23 cellular contexts compared by ENCODE assay signal in the genomic region with DNA sequence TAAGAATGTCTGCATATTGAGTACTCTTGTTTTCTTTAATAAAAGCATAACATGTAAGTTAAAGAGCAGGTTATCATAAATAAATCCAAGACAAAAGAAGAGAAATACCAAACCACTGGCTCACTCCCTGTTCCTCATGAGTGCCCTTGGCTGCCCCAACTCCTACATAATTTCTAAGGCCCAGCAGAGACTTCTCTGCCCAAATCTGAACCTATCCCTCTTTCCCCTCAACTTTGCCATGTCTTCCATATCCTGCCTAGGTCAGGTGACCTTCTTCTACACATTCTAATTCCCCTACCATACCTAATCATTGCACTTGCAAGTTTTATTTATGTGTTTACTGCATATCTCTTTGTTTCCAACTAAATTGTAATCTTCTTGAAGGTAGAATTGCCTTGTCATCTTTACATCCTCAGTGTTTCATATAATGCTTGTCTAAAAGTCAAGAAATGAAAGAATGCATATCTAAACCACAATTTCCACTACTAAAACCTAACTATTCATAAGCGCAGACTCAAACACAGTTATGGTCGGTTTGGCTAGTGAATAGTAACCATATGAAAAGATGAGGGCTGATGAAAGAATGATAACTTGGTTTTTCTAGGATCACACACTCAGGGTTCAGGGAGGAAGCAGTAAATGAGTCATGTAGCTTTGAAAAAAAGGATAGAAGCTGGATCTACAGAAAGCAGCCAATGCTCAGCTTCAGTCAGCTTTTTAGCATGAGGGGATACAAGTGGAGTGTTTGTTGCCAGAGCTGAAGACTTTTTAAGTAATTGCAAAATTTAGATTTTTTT. TPM values are rescaled to one million over a fixed set of nuclear protein-coding genes. Genes with fewer than 3 reads are reported as not detected.
DNase-seq lines count a peak whose midpoint lies in the region; ATAC-seq and TF ChIP-seq lines count a peak whose summit lies in the region.
"Had no signal": no experiment of that assay in that cellular context is flagged by ENCODE, and none has a peak within 500 bp of the region (broad histone marks: within the 10 kb centered on the region; RNA-seq: fewer than 3 reads in every experiment).

No MANE protein-coding gene starts in this region.

- H3T11ph ChIP-seq in H9 (ENCODE audit: low read length) = no peak overlapping the region

- H3K4me1 ChIP-seq in H9 (ENCODE audit: insufficient read depth, low read length) = peaks cover 3% of the 10 kb centered on the region; the same call in 1 of the 2 replicates
- H3K4me1 ChIP-seq in osteoblast (ENCODE audit: insufficient read depth, low read length) = peaks cover 8% of the 10 kb centered on the region
- H3K4me1 ChIP-seq: tibial artery had no signal

- H2AK5ac ChIP-seq in H9 (ENCODE audit: insufficient read length, low read length) = no peak overlapping the region

- H3K27ac Mint-ChIP-seq in H9 = peak overlapping the region; percentile 9 to 71 (median 34); a peak in 5 of 7 replicates
- H3K27ac Mint-ChIP-seq: activated CD8-positive, alpha-beta memory T cell treated with anti-CD3 and anti-CD28 coated beads, Interleukin-2, amount 10 ng/mL, durations not matched to agents 7 days and 5 days; activated naive CD4-positive, alpha-beta T cell treated with anti-CD3 and anti-CD28 coated beads, Interleukin-2, amount 10 ng/mL, durations not matched to agents 7 days and 5 days; CD4-positive, alpha-beta T cell had no signal

- ATAC-seq in GM19455 (IDR thresholded peaks at IDR 0.05; ENCODE audit: unreplicated experiment) = no peak
- ATAC-seq: activated CD8-positive, alpha-beta memory T cell treated with anti-CD3 and anti-CD28 coated beads, Interleukin-2, amount 10 ng/mL, durations not matched to agents 7 days and 5 days; GM12878 had no signal

- H3K4me1 Mint-ChIP-seq in H9 = peaks cover 18 to 24% of the 10 kb centered on the region in 2 experiments
- H3K4me1 Mint-ChIP-seq: activated CD8-positive, alpha-beta memory T cell treated with anti-CD3 and anti-CD28 coated beads, Interleukin-2, amount 10 ng/mL, durations not matched to agents 7 days and 5 days; activated naive CD4-positive, alpha-beta T cell treated with anti-CD3 and anti-CD28 coated beads, Interleukin-2, amount 10 ng/mL, durations not matched to agents 7 days and 5 days had no signal

- H2BK15ac ChIP-seq in H9 (ENCODE audit: low read depth, low read length) = no peak overlapping the region

- H3K27ac ChIP-seq in H9 (ENCODE audit: insufficient read length, low read depth, low read length) (no peak overlapping the region), osteoblast (ENCODE audit: low read depth, low read length) (no peak overlapping the region)
- H3K27ac ChIP-seq: tibial artery had no signal

- no CpG with 5 or more reads among the region's 2 CpGs for WGBS in H9 (ENCODE audit: extremely low coverage, insufficient read length, low lambda C conversion rate)

- H3K4me3 ChIP-seq in osteoblast (ENCODE audit: insufficient read depth, low read length) = no peak overlapping the region
- H3K4me3 ChIP-seq: GM12878, tibial artery had no signal

- no peaks in the 10 kb centered on the region for H3K79me2 ChIP-seq in H9 (ENCODE audit: insufficient read depth, low read length)
- H3K79me2 ChIP-seq in osteoblast (ENCODE audit: insufficient read depth, low read length) = no peaks in the 10 kb centered on the region

- no peak overlapping the region for H2BK120ac ChIP-seq in H9 (ENCODE audit: low read depth, low read length, poor library complexity, severe bottlenecking)

- DNase-seq in H9 (no peak), RKO (ENCODE audit: low spot score) (peak; percentile 6), dedifferentiated amniotic fluid mesenchymal stem cell (ENCODE audit: extremely low spot score) (peak; percentile 40), osteoblast (ENCODE audit: insufficient read length, low spot score, missing footprints) (peak; percentile 51), DMS 273 (lab: John Stamatoyannopoulos, UW; ENCODE audit: unreplicated experiment) (no peak), NK-92 (lab: John Stamatoyannopoulos, UW; ENCODE audit: unreplicated experiment) (no peak)
- DNase-seq in stimulated activated CD8-positive, alpha-beta memory T cell treated with anti-CD3 and anti-CD28 coated beads, Interleukin-4, amount 100 ng/mL, for 48 hours = no peak
- DNase-seq: activated CD4-positive, alpha-beta T cell treated with anti-CD3 and anti-CD28 coated beads for 48 hours; activated CD8-positive, alpha-beta memory T cell treated with anti-CD3 and anti-CD28 coated beads, Interleukin-2, amount 10 ng/mL, durations not matched to agents 7 days and 5 days; activated naive CD4-positive, alpha-beta T cell treated with anti-CD3 and anti-CD28 coated beads, Interleukin-2, amount 10 ng/mL, durations not matched to agents 7 days and 5 days; aorta; CD4-positive, alpha-beta T cell; DMS79; effector memory CD4-positive, alpha-beta T cell; NCI-H1436 treated with DMSO at 0.1 percent for 48 hours; nucleus accumbens; Right ventricle myocardium superior; small intestine; stimulated activated naive CD4-positive, alpha-beta T cell treated with Interleukin-2 at 50 U/mL for 16 hours; T-helper 1 cell; tibial artery had no signal

- no peaks in the 10 kb centered on the region for H3K23me2 ChIP-seq in H9 (ENCODE audit: insufficient read length, low read depth, low read length, poor library complexity, severe bottlenecking)

- no peak overlapping the region for H3K14ac ChIP-seq in H9 (ENCODE audit: insufficient read depth, low read length)

- no peaks in the 10 kb centered on the region for H3K36me3 Mint-ChIP-seq in H9 (ENCODE audit: insufficient read depth in 1 of 3, low read depth in 3 of 3)
- H3K36me3 Mint-ChIP-seq: activated CD8-positive, alpha-beta memory T cell treated with anti-CD3 and anti-CD28 coated beads, Interleukin-2, amount 10 ng/mL, durations not matched to agents 7 days and 5 days; activated naive CD4-positive, alpha-beta T cell treated with anti-CD3 and anti-CD28 coated beads, Interleukin-2, amount 10 ng/mL, durations not matched to agents 7 days and 5 days had no signal

- H3K27me3 Mint-ChIP-seq in H9 (ENCODE audit: low read depth) = no peaks in the 10 kb centered on the region
- H3K27me3 Mint-ChIP-seq: activated naive CD4-positive, alpha-beta T cell treated with anti-CD3 and anti-CD28 coated beads, Interleukin-2, amount 10 ng/mL, durations not matched to agents 7 days and 5 days had no signal

- H4K91ac ChIP-seq in H9 (ENCODE audit: insufficient read length, low read depth, low read length) = no peak overlapping the region

- H4K8ac ChIP-seq in H9 (replicated peaks; ENCODE audit: insufficient read length, low read depth, low read length) = no peak overlapping the region

- H4K20me1 ChIP-seq in H9 (ENCODE audit: control insufficient read depth, insufficient read depth, insufficient read length) = no peaks in the 10 kb centered on the region
- H4K20me1 ChIP-seq in osteoblast (ENCODE audit: insufficient read depth, low read length) = no peaks in the 10 kb centered on the region

- no peak overlapping the region for H2BK20ac ChIP-seq in H9 (ENCODE audit: low read depth, low read length, poor library complexity, severe bottlenecking)

- no peak overlapping the region for H3K9ac ChIP-seq in H9 (ENCODE audit: extremely low read depth, insufficient read length, low read length)

- no peak overlapping the region for H2BK12ac ChIP-seq in H9 (ENCODE audit: insufficient read length, low read depth, low read length)

- H3K4me3 Mint-ChIP-seq in H9 = no peak overlapping the region; a peak in 1 of 5 replicates
- H3K4me3 Mint-ChIP-seq: activated CD8-positive, alpha-beta memory T cell treated with anti-CD3 and anti-CD28 coated beads, Interleukin-2, amount 10 ng/mL, durations not matched to agents 7 days and 5 days; activated naive CD4-positive, alpha-beta T cell treated with anti-CD3 and anti-CD28 coated beads, Interleukin-2, amount 10 ng/mL, durations not matched to agents 7 days and 5 days; CD4-positive, alpha-beta T cell had no signal

- no peaks in the 10 kb centered on the region for H3K9me3 Mint-ChIP-seq in H9
- H3K9me3 Mint-ChIP-seq: activated naive CD4-positive, alpha-beta T cell treated with anti-CD3 and anti-CD28 coated beads, Interleukin-2, amount 10 ng/mL, durations not matched to agents 7 days and 5 days; CD4-positive, alpha-beta T cell had no signal

- H3K9me3 ChIP-seq in H9 (ENCODE audit: control insufficient read depth, low read depth, low read length) (no peaks in the 10 kb centered on the region), osteoblast (ENCODE audit: low read depth, low read length) (no peaks in the 10 kb centered on the region)
- H3K9me3 ChIP-seq: tibial artery had no signal

- H3K4ac ChIP-seq in H9 (ENCODE audit: low read depth, low read length) = no peak overlapping the region

- H3K4me2 ChIP-seq in H9 (ENCODE audit: insufficient read depth, insufficient read length, low read length) = no peak overlapping the region
- no peak overlapping the region for H3K4me2 ChIP-seq in osteoblast (ENCODE audit: insufficient read depth, low read length)

- no peaks in the 10 kb centered on the region for H3K36me3 ChIP-seq in osteoblast (ENCODE audit: insufficient read depth, low read length)
- H3K36me3 ChIP-seq: tibial artery had no signal

- H3K79me1 ChIP-seq in H9 (ENCODE audit: insufficient read depth, low read depth, low read length, poor library complexity, severe bottlenecking) = no peaks in the 10 kb centered on the region

- no peak overlapping the region for H2BK5ac ChIP-seq in H9 (ENCODE audit: insufficient read length, low read length)

- H2AFZ ChIP-seq in H9 (ENCODE audit: low read length) (no peak overlapping the region), osteoblast (ENCODE audit: low read length) (no peak overlapping the region)

- no peaks in the 10 kb centered on the region for H3K27me3 ChIP-seq in H9 (ENCODE audit: insufficient read depth, low read length)
- peaks cover 4% of the 10 kb centered on the region for H3K27me3 ChIP-seq in osteoblast (ENCODE audit: insufficient read depth, low read length)
- H3K27me3 ChIP-seq: tibial artery had no signal

- H3K56ac ChIP-seq in H9 (ENCODE audit: insufficient read length, low read depth, low read length) = no peak overlapping the region

- no peak overlapping the region for H3K18ac ChIP-seq in H9 (ENCODE audit: insufficient read length, low read depth, low read length)

- TF ChIP-seq CTCF in H9 (conservative IDR thresholded peaks at IDR 0.05) (no peak), osteoblast (IDR thresholded peaks at IDR 0.05; ENCODE audit: extremely low read depth, low read depth, low read length) (no peak)

- H4K5ac ChIP-seq in H9 (ENCODE audit: insufficient read length, low read depth, low read length) = no peak overlapping the region

- no peak overlapping the region for H3K23ac ChIP-seq in H9 (ENCODE audit: insufficient read length, low read depth, low read length)

RNA-seq across cellular contexts. Expression of a gene that starts 53.3 kb away (rescaled TPM):
- total RNA-seq in H9 (2021) = 0.26 TPM in 1 of 2 replicates, not detected in the other
- 35.5 and 35.9 TPM in 2 replicates for total RNA-seq in osteoblast
- total RNA-seq: activated CD8-positive, alpha-beta memory T cell treated with anti-CD3 and anti-CD28 coated beads, Interleukin-2, amount 10 ng/mL, durations not matched to agents 7 days and 5 days; CD4-positive, alpha-beta T cell; GM12878 had no signal

Comparison
In these comparisons a context has a peak if more than half of its experiments do, and no peak if none do; other contexts are left out.
1. DNase-seq: peak in RKO (single experiment), dedifferentiated amniotic fluid mesenchymal stem cell (single experiment) and osteoblast (single experiment); none in H9 (single experiment), DMS 273 (single experiment), NK-92 (single experiment) and stimulated activated CD8-positive, alpha-beta memory T cell treated with anti-CD3 and anti-CD28 coated beads, Interleukin-4, amount 100 ng/mL, for 48 hours (single experiment).
2. RNA of a gene that starts 53.3 kb away (total RNA-seq): 35.5 to 35.9 TPM in osteoblast; 0.26 TPM in H9; every median in the first group is over 10 times any median in the second.